Comparison of ENCODE assay signal across 18 cellular contexts in genomic region chr20:16563066-16563806, GRCh38.
"Had no signal": no experiment of that assay in that cellular context is flagged by ENCODE, and none has a peak within 500 bp of the region (broad histone marks: within the 10 kb centered on the region; RNA-seq: fewer than 3 reads in every experiment).

No MANE protein-coding gene starts in this region.

- H3K9me3 ChIP-seq: esophagus muscularis mucosa had no signal

- H3K4me1 Mint-ChIP-seq: activated naive CD4-positive, alpha-beta T cell treated with anti-CD3 and anti-CD28 coated beads, Interleukin-2, amount 10 ng/mL, durations not matched to agents 7 days and 5 days had no signal

- H3K27me3 ChIP-seq: esophagus muscularis mucosa had no signal

- H3K4me3 Mint-ChIP-seq: activated CD4-positive, alpha-beta T cell treated with anti-CD3 and anti-CD28 coated beads, Interleukin-2, amount 10 ng/mL, durations not matched to agents 24 days and 14 days; activated CD8-positive, alpha-beta T cell treated with anti-CD3 and anti-CD28 coated beads for 36 hours; activated naive CD4-positive, alpha-beta T cell treated with anti-CD3 and anti-CD28 coated beads, Interleukin-2, amount 10 ng/mL, durations not matched to agents 7 days and 5 days; memory B cell; naive B cell; T-cell had no signal

- H3K27me3 Mint-ChIP-seq: activated CD4-positive, alpha-beta T cell treated with anti-CD3 and anti-CD28 coated beads, Interleukin-2, amount 10 ng/mL, durations not matched to agents 24 days and 14 days; activated CD8-positive, alpha-beta T cell treated with anti-CD3 and anti-CD28 coated beads for 36 hours; activated naive CD4-positive, alpha-beta T cell treated with anti-CD3 and anti-CD28 coated beads, Interleukin-2, amount 10 ng/mL, durations not matched to agents 7 days and 5 days; memory B cell; naive B cell; T-cell had no signal

- H3K27ac ChIP-seq: coronary artery, esophagus muscularis mucosa had no signal

- H3K4me3 ChIP-seq: coronary artery, esophagus muscularis mucosa had no signal

- H3K9me3 Mint-ChIP-seq: activated CD4-positive, alpha-beta T cell treated with anti-CD3 and anti-CD28 coated beads, Interleukin-2, amount 10 ng/mL, durations not matched to agents 24 days and 14 days; activated CD8-positive, alpha-beta T cell treated with anti-CD3 and anti-CD28 coated beads for 36 hours; activated naive CD4-positive, alpha-beta T cell treated with anti-CD3 and anti-CD28 coated beads, Interleukin-2, amount 10 ng/mL, durations not matched to agents 7 days and 5 days had no signal

- ATAC-seq: activated CD8-positive, alpha-beta T cell treated with anti-CD3 and anti-CD28 coated beads for 36 hours; SK-N-SH treated with all-trans-retinoic acid at 6 μM for 48 hours; T-cell had no signal

- DNase-seq: activated CD4-positive, alpha-beta T cell treated with anti-CD3 and anti-CD28 coated beads, Interleukin-2, amount 10 ng/mL, durations not matched to agents 24 days and 14 days; activated CD4-positive, CD25-positive, alpha-beta regulatory T cell; activated CD8-positive, alpha-beta T cell treated with anti-CD3 and anti-CD28 coated beads for 36 hours; activated effector memory CD4-positive, alpha-beta T cell treated with Interleukin-2 at 50 U/mL for 16 hours; activated naive CD4-positive, alpha-beta T cell treated with anti-CD3 and anti-CD28 coated beads, Interleukin-2, amount 10 ng/mL, durations not matched to agents 7 days and 5 days; activated T-cell treated with anti-CD3 and anti-CD28 coated beads, Interleukin-2, amount 50 U/mL, for 1 hour; aorta; hippocampal formation; naive B cell; retina; stimulated activated CD8-positive, alpha-beta memory T cell treated with anti-CD3 and anti-CD28 coated beads, Interleukin-4, amount 100 ng/mL, for 48 hours; stimulated activated naive CD4-positive, alpha-beta T cell; T-cell; T-helper 9 cell had no signal

- H3K36me3 ChIP-seq: esophagus muscularis mucosa had no signal

- H3K36me3 Mint-ChIP-seq: activated naive CD4-positive, alpha-beta T cell treated with anti-CD3 and anti-CD28 coated beads, Interleukin-2, amount 10 ng/mL, durations not matched to agents 7 days and 5 days; naive B cell had no signal

- H3K27ac Mint-ChIP-seq: activated CD4-positive, alpha-beta T cell treated with anti-CD3 and anti-CD28 coated beads, Interleukin-2, amount 10 ng/mL, durations not matched to agents 24 days and 14 days; activated CD8-positive, alpha-beta T cell treated with anti-CD3 and anti-CD28 coated beads for 36 hours; activated naive CD4-positive, alpha-beta T cell treated with anti-CD3 and anti-CD28 coated beads, Interleukin-2, amount 10 ng/mL, durations not matched to agents 7 days and 5 days; memory B cell; T-cell had no signal
